Comparison of ENCODE assay signal across 15 cellular contexts in the genomic region with DNA sequence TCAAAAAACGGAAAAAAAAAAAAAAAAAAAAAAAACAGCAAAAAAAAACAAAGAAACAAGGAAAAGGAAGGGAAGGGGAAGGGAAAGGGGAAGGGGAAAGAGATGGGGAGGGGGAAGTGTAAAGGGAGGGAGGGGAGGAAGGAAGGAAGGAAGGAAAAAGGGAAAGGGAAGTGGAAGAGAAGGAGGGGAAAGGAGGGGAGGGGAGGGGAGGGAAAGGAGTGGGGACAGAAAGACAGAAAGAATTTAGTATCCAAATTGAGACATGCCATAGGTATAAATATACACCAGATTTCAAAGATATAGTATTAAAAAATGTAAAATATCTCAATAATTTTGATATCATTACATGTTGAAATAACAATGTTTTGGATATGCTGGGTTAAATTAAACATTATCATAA. TPM values are rescaled to one million over a fixed set of nuclear protein-coding genes. Genes with fewer than 3 reads are reported as not detected.
A peak's percentile ranks its signal among the peaks of the same experiment; 100 is the strongest.
DNase-seq lines count a peak whose midpoint lies in the region; ATAC-seq, FAIRE-seq and TF ChIP-seq lines count a peak whose summit lies in the region.
"Had no signal": no experiment of that assay in that cellular context is flagged by ENCODE, and none has a peak within 500 bp of the region (broad histone marks: within the 10 kb centered on the region; RNA-seq: fewer than 3 reads in every experiment).

No MANE protein-coding gene starts in this region.

- no peak for FAIRE-seq in HepG2 (lab: Jason Lieb, UNC)

- H3K9me3 ChIP-seq in HepG2 (ENCODE audit: low read length): no peaks in the 10 kb centered on the region
- no peaks in the 10 kb centered on the region for H3K9me3 ChIP-seq in right lobe of liver

- intact Hi-C loops in HepG2 (cut with micrococcal nuclease; ENCODE audit: unreplicated experiment): no loop called here
- intact Hi-C loops in right lobe of liver (cut with DNase I): no loop called here

- no peak overlapping the region for H3K27ac ChIP-seq in HepG2 (ENCODE audit: extremely low read length, insufficient read depth, low read length)
- H3K27ac ChIP-seq in right lobe of liver: no peak overlapping the region
- H3K27ac ChIP-seq: BLaER1 treated with 17β-estradiol and CSF1 and Interleukin-3, amounts not matched to agents 10 nM and 100 nM; HL-60 had no signal

- TF ChIP-seq CTCF in HepG2 (CRISPR knock-in tag; IDR thresholded peaks at IDR 0.05) (no peak), right lobe of liver (IDR thresholded peaks at IDR 0.05) (no peak), foreskin fibroblast (IDR thresholded peaks at IDR 0.05; ENCODE audit: low read depth, low read length) (no peak)

- peaks cover 5% of the 10 kb centered on the region for H3K36me3 Mint-ChIP-seq in activated T-helper 17 cell treated with anti-CD3 and anti-CD28 coated beads, Interleukin-2, amount 50 U/mL, for 72 hours (ENCODE audit: low read depth)
- peaks cover 10% of the 10 kb centered on the region for H3K36me3 Mint-ChIP-seq in memory B cell

- H3K4me1 ChIP-seq in HepG2 (ENCODE audit: insufficient read depth, low read length): peaks cover 58% of the 10 kb centered on the region
- H3K4me1 ChIP-seq in right lobe of liver: peaks cover 0 to 19% (median 5%) of the 10 kb centered on the region in 4 donors

- H2AFZ ChIP-seq in HepG2 (ENCODE audit: low read length): no peak overlapping the region

- no peaks in the 10 kb centered on the region for H3K36me3 ChIP-seq in HepG2 (replicated peaks in 1 of 2; ENCODE audit: control insufficient read depth in 1 of 2, insufficient read depth in 2 of 2, low read length in 2 of 2)
- no peaks in the 10 kb centered on the region for H3K36me3 ChIP-seq in right lobe of liver
- H3K36me3 ChIP-seq: HAP-1 had no signal

- in situ Hi-C loops in HepG2 (cut with HindIII; ENCODE audit: extremely low pct_ligation_motif_present, low pct_unique_long_range_greater_than_20kb): no loop called here

- 89% methylated on average over 1 of the region's 1 CpG for WGBS in HepG2 (ENCODE audit: low lambda C conversion rate)
- WGBS in right lobe of liver (ENCODE audit: insufficient coverage, low coverage, low lambda C conversion rate, missing lambda C conversion rate): 64% methylated on average over 1 of the region's 1 CpG

- ATAC-seq in HepG2 (no peak), right lobe of liver (no peak), memory B cell (ENCODE audit: low read depth) (no peak)
- ATAC-seq in activated T-helper 17 cell treated with anti-CD3 and anti-CD28 coated beads, Interleukin-2, amount 50 U/mL, for 72 hours (replicated peaks): no peak

- no peak for TF ChIP-seq EP300 in HepG2 (IDR thresholded peaks at IDR 0.05; ENCODE audit: low read depth in 2 of 2, low read length in 2 of 2)
- TF ChIP-seq EP300 in HepG2 (CRISPR knock-in tag; IDR thresholded peaks at IDR 0.05; ENCODE audit: borderline replicate concordance): no peak

- BruUV-seq in HepG2 (replicated peaks; lab: Mats Ljungman, UMichigan): no TSS peak

- H3K4me3 Mint-ChIP-seq in activated T-helper 17 cell treated with anti-CD3 and anti-CD28 coated beads, Interleukin-2, amount 50 U/mL, for 72 hours: no peak overlapping the region
- no peak overlapping the region for H3K4me3 Mint-ChIP-seq in memory B cell

- TF ChIP-seq POLR2A in HepG2 (IDR thresholded peaks at IDR 0.05; ENCODE audit: insufficient read depth in 1 of 2, low read depth in 2 of 2, low read length in 2 of 2) (no peak), right lobe of liver (IDR thresholded peaks at IDR 0.05) (no peak)

- H3K9ac ChIP-seq in HepG2 (ENCODE audit: insufficient read depth, low read depth, low read length): no peak overlapping the region
- H3K9ac ChIP-seq: BLaER1 treated with 17β-estradiol and CSF1 and Interleukin-3, amounts not matched to agents 10 nM and 100 nM had no signal

- H3K9me3 Mint-ChIP-seq in activated T-helper 17 cell treated with anti-CD3 and anti-CD28 coated beads, Interleukin-2, amount 50 U/mL, for 72 hours: no peaks in the 10 kb centered on the region
- peaks cover 4% of the 10 kb centered on the region for H3K9me3 Mint-ChIP-seq in memory B cell
- H3K9me3 Mint-ChIP-seq: CD4-positive, CD25-positive, alpha-beta regulatory T cell had no signal

- no peak for TF ChIP-seq RAD21 in HepG2 (CRISPR knock-in tag; IDR thresholded peaks at IDR 0.05)

- H3K27me3 ChIP-seq in HepG2 (ENCODE audit: control insufficient read depth in 1 of 2, insufficient read depth in 2 of 2, low read length in 2 of 2) (no peaks in the 10 kb centered on the region), right lobe of liver (no peaks in the 10 kb centered on the region)
- H3K27me3 ChIP-seq: BLaER1 treated with 17β-estradiol and CSF1 and Interleukin-3, amounts not matched to agents 10 nM and 100 nM had no signal

- CTCF ChIA-PET in HepG2 (lab: Yijun Ruan, JAX; ENCODE audit: low intra/inter-chr PET ratio, low total read pairs) (no interaction called here), HEK293T (lab: Yijun Ruan, JAX) (no interaction called here)

- DNase-seq in HepG2 (ENCODE audit: low spot score) (no peak), right lobe of liver (no peak), HEK293T (ENCODE audit: extremely low spot score) (no peak), memory B cell (ENCODE audit: low spot score in 2 of 2) (no peak), activated gamma-delta T cell (lab: John Stamatoyannopoulos, UW) (no peak), foreskin fibroblast (no peak)
- DNase-seq: ACHN; Calu3; CD4-positive, CD25-positive, alpha-beta regulatory T cell; DMS 273 treated with DMSO at 0.1 percent for 48 hours; GOT3 had no signal

- no peak overlapping the region for H3K4me2 ChIP-seq in HepG2 (ENCODE audit: low read depth, low read length)

- H3K79me2 ChIP-seq in HepG2 (ENCODE audit: insufficient read depth, low read length): peaks cover 95% of the 10 kb centered on the region

- peak overlapping the region; percentile 22 for H3K27ac Mint-ChIP-seq in activated T-helper 17 cell treated with anti-CD3 and anti-CD28 coated beads, Interleukin-2, amount 50 U/mL, for 72 hours
- H3K27ac Mint-ChIP-seq in memory B cell: peak overlapping the region; percentile 45

- POLR2A ChIA-PET in HepG2 (lab: Yijun Ruan, JAX) (no interaction called here), HEK293T (lab: Yijun Ruan, JAX) (no interaction called here)

- H3K4me1 Mint-ChIP-seq in activated T-helper 17 cell treated with anti-CD3 and anti-CD28 coated beads, Interleukin-2, amount 50 U/mL, for 72 hours: peaks cover 41% of the 10 kb centered on the region
- peaks cover 47% of the 10 kb centered on the region for H3K4me1 Mint-ChIP-seq in memory B cell

- H4K20me1 ChIP-seq in HepG2 (ENCODE audit: insufficient read depth, low read length): peaks cover 51% of the 10 kb centered on the region

- H3K4me3 ChIP-seq in HepG2 (replicated peaks in 1 of 3; ENCODE audit: insufficient read depth in 1 of 3, low read depth in 2 of 3, low read length in 3 of 3) (no peak overlapping the region), right lobe of liver (no peak overlapping the region), foreskin fibroblast (ENCODE audit: low read depth in 1 of 2, low read length in 2 of 2) (no peak overlapping the region)
- H3K4me3 ChIP-seq: BLaER1 treated with 17β-estradiol and CSF1 and Interleukin-3, amounts not matched to agents 10 nM and 100 nM; HAP-1 had no signal

- H3K27me3 Mint-ChIP-seq in activated T-helper 17 cell treated with anti-CD3 and anti-CD28 coated beads, Interleukin-2, amount 50 U/mL, for 72 hours: no peaks in the 10 kb centered on the region
- H3K27me3 Mint-ChIP-seq in memory B cell: no peaks in the 10 kb centered on the region
- H3K27me3 Mint-ChIP-seq: CD4-positive, CD25-positive, alpha-beta regulatory T cell had no signal

RNA-seq across cellular contexts. Expression of gene ARID4B, which starts 25.8 kb away (rescaled TPM):
- total RNA-seq in HepG2 (2016; rRNA removed; fragmentation: Illumina TruSeq; extraction: Trizol) (24.6 and 26.9 TPM in 2 replicates), right lobe of liver (10 to 100 TPM in 4 of 6 experiments, 1 to 10 TPM in 2; 8.0 to 16.2 (median 11.4) TPM)
- total RNA-seq in HepG2 (2016; cell fraction: cytosol; rRNA removed; fragmentation: Illumina TruSeq; extraction: Trizol; ENCODE audit: low read depth): 3.6 and 6.4 TPM in 2 replicates
- 25.3 and 26.7 TPM in 2 replicates for total RNA-seq in HepG2 (2016; cell fraction: insoluble cytoplasmic fraction; rRNA removed; fragmentation: Illumina TruSeq; extraction: Trizol)
- 6.4 and 8.2 TPM in 2 replicates for total RNA-seq in HepG2 (2016; cell fraction: membrane; rRNA removed; fragmentation: Illumina TruSeq; extraction: Trizol)
- 40.1 and 45.0 TPM in 2 replicates for total RNA-seq in HepG2 (2016; cell fraction: nucleus; rRNA removed; fragmentation: Illumina TruSeq; extraction: Trizol)
- polyA plus RNA-seq in HepG2 (2011; rRNA removed): 7.2 and 9.7 TPM in 2 replicates
- 3.3 and 4.4 TPM in 2 replicates for polyA plus RNA-seq in HepG2 (2011; cell fraction: cytosol; rRNA removed)
- polyA plus RNA-seq in HepG2 (2011; cell fraction: nucleus; rRNA removed): 12.9 and 13.1 TPM in 2 replicates
- polyA plus RNA-seq in HepG2 (2012): 13.4 and 18.5 TPM in 2 replicates
- 0.25 and 0.27 TPM in 2 replicates for polyA plus RNA-seq in HepG2 (2016; cell fraction: cytosol; fragmentation: Illumina TruSeq; extraction: Trizol; ENCODE audit: low read depth)
- polyA plus RNA-seq in HepG2 (2016; cell fraction: insoluble cytoplasmic fraction; fragmentation: Illumina TruSeq; extraction: Trizol; ENCODE audit: low read depth): 14.8 and 15.4 TPM in 2 replicates
- polyA plus RNA-seq in HepG2 (2016; cell fraction: membrane; fragmentation: Illumina TruSeq; extraction: Trizol; ENCODE audit: low read depth): 0.92 and 0.98 TPM in 2 replicates
- 30.0 and 32.3 TPM in 2 replicates for polyA plus RNA-seq in HepG2 (2016; cell fraction: nucleus; fragmentation: Illumina TruSeq; extraction: Trizol; ENCODE audit: insufficient read depth, low read depth)
- polyA minus RNA-seq in HepG2 (2011; rRNA and poly(A)+ RNA removed; ENCODE audit: low replicate concordance): 9.7 and 16.5 TPM in 2 replicates
- polyA minus RNA-seq in HepG2 (2011; cell fraction: cytosol; rRNA and poly(A)+ RNA removed): 10.8 and 14.8 TPM in 2 replicates
- polyA minus RNA-seq in HepG2 (2011; cell fraction: nucleus; rRNA and poly(A)+ RNA removed): 73.5 and 86.1 TPM in 2 replicates
- 10 to 100 TPM; 42.2 to 61.2 TPM for total RNA-seq in activated T-helper 17 cell treated with anti-CD3 and anti-CD28 coated beads, Interleukin-2, amount 50 U/mL, for 72 hours

RNA-seq across cellular contexts. Expression of gene GGPS1, which starts 26.2 kb away (rescaled TPM):
- total RNA-seq in HepG2 (2016; rRNA removed; fragmentation: Illumina TruSeq; extraction: Trizol) (42.6 and 59.1 TPM in 2 replicates), right lobe of liver (10 to 100 TPM in 4 of 6 experiments, 1 to 10 TPM in 2; 7.8 to 12.1 (median 10.6) TPM)
- total RNA-seq in HepG2 (2016; cell fraction: cytosol; rRNA removed; fragmentation: Illumina TruSeq; extraction: Trizol; ENCODE audit: low read depth): 21.5 and 21.8 TPM in 2 replicates
- total RNA-seq in HepG2 (2016; cell fraction: insoluble cytoplasmic fraction; rRNA removed; fragmentation: Illumina TruSeq; extraction: Trizol): 38.1 and 62.2 TPM in 2 replicates
- 37.1 and 44.7 TPM in 2 replicates for total RNA-seq in HepG2 (2016; cell fraction: membrane; rRNA removed; fragmentation: Illumina TruSeq; extraction: Trizol)
- total RNA-seq in HepG2 (2016; cell fraction: nucleus; rRNA removed; fragmentation: Illumina TruSeq; extraction: Trizol): 11.9 and 16.2 TPM in 2 replicates
- 25.8 and 28.8 TPM in 2 replicates for polyA plus RNA-seq in HepG2 (2011; rRNA removed)
- 12.9 and 22.2 TPM in 2 replicates for polyA plus RNA-seq in HepG2 (2011; cell fraction: cytosol; rRNA removed)
- polyA plus RNA-seq in HepG2 (2011; cell fraction: nucleus; rRNA removed): 4.4 and 11.2 TPM in 2 replicates
- 30.9 and 36.8 TPM in 2 replicates for polyA plus RNA-seq in HepG2 (2012)
- 11.2 and 11.4 TPM in 2 replicates for polyA plus RNA-seq in HepG2 (2016; cell fraction: cytosol; fragmentation: Illumina TruSeq; extraction: Trizol; ENCODE audit: low read depth)
- 59.2 and 60.3 TPM in 2 replicates for polyA plus RNA-seq in HepG2 (2016; cell fraction: insoluble cytoplasmic fraction; fragmentation: Illumina TruSeq; extraction: Trizol; ENCODE audit: low read depth)
- polyA plus RNA-seq in HepG2 (2016; cell fraction: membrane; fragmentation: Illumina TruSeq; extraction: Trizol; ENCODE audit: low read depth): 29.1 and 29.2 TPM in 2 replicates
- 24.5 and 28.8 TPM in 2 replicates for polyA plus RNA-seq in HepG2 (2016; cell fraction: nucleus; fragmentation: Illumina TruSeq; extraction: Trizol; ENCODE audit: insufficient read depth, low read depth)
- polyA minus RNA-seq in HepG2 (2011; rRNA and poly(A)+ RNA removed; ENCODE audit: low replicate concordance): 17.0 and 17.9 TPM in 2 replicates
- polyA minus RNA-seq in HepG2 (2011; cell fraction: cytosol; rRNA and poly(A)+ RNA removed): 15.0 and 19.9 TPM in 2 replicates
- polyA minus RNA-seq in HepG2 (2011; cell fraction: nucleus; rRNA and poly(A)+ RNA removed): 11.3 and 17.7 TPM in 2 replicates
- total RNA-seq in activated T-helper 17 cell treated with anti-CD3 and anti-CD28 coated beads, Interleukin-2, amount 50 U/mL, for 72 hours: 10 to 100 TPM; 28.9 to 32.9 TPM
